Comparison of ENCODE assay signal across 1 cellular context in genomic region chr12:29781705-29782266, GRCh38.
TF ChIP-seq lines count a peak whose summit lies in the region.

No MANE protein-coding gene starts in this region.

TF ChIP-seq in GM23338, 12 proteins besides CTCF, POLR2A, EP300 and RAD21 (continued from another document):
- TF ChIP-seq ZNF462 (CRISPR knock-in tag; IDR thresholded peaks at IDR 0.05) = no peak
- TF ChIP-seq ZNF331 (CRISPR knock-in tag; IDR thresholded peaks at IDR 0.05; ENCODE audit: low read depth) = no peak
- no peak for TF ChIP-seq EZH2 (IDR thresholded peaks at IDR 0.05; ENCODE audit: low read depth, unreplicated experiment)
- no peak for TF ChIP-seq REST (IDR thresholded peaks at IDR 0.05; ENCODE audit: unreplicated experiment)
- no peak for TF ChIP-seq POLR2AphosphoS5 (IDR thresholded peaks at IDR 0.05; ENCODE audit: low read depth)
- no peak for TF ChIP-seq STAT1 (IDR thresholded peaks at IDR 0.05; ENCODE audit: unreplicated experiment)
- no peak for TF ChIP-seq ZNF114 (CRISPR knock-in tag; IDR thresholded peaks at IDR 0.05)
- TF ChIP-seq CREB1 (CRISPR knock-in tag; IDR thresholded peaks at IDR 0.05; ENCODE audit: low read depth) = no peak
